Comparison of ENCODE assay signal across 9 cellular contexts in the genomic region with DNA sequence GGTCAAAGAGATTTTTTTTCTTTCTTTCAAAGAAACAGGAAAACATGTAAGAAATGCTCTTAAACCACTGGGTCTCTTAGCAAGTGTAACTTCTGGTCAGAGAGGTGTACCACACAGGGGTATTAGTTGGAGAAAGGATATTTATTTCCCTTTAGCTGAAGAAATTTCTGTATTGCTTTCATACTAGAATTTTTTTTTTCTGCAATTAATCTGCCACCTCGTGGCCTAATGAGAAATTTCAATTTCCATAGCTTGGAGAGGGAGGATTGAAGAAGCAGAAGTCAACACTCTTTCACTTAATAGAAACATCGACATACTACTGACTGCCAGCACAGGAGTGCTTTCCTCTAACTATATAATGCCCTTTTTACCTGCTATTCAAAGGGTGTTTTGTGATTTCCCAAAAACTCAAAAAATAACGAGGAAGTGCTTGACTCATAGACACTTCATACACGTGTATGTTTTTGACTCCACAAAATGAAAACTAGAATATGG.
DNase-seq lines count a peak whose midpoint lies in the region; ATAC-seq, FAIRE-seq and TF ChIP-seq lines count a peak whose summit lies in the region.
"Had no signal": no experiment of that assay in that cellular context is flagged by ENCODE, and none has a peak within 500 bp of the region (broad histone marks: within the 10 kb centered on the region; RNA-seq: fewer than 3 reads in every experiment).

No MANE protein-coding gene starts in this region.

- H3K4me1 Mint-ChIP-seq in activated T-helper 17 cell treated with anti-CD3 and anti-CD28 coated beads, Interleukin-2, amount 50 U/mL, for 72 hours: peaks cover 11% of the 10 kb centered on the region

- no peak overlapping the region for H3K27ac Mint-ChIP-seq in activated T-helper 17 cell treated with anti-CD3 and anti-CD28 coated beads, Interleukin-2, amount 50 U/mL, for 72 hours
- H3K27ac Mint-ChIP-seq: dendritic cell treated with granulocyte-macrophage colony-stimulating factor and Interleukin-4, amounts not matched to agents 40 ng/mL and 50 ng/mL, for 4 days had no signal

- H3K27me3 Mint-ChIP-seq in activated T-helper 17 cell treated with anti-CD3 and anti-CD28 coated beads, Interleukin-2, amount 50 U/mL, for 72 hours: no peaks in the 10 kb centered on the region
- H3K27me3 Mint-ChIP-seq: dendritic cell treated with granulocyte-macrophage colony-stimulating factor and Interleukin-4, amounts not matched to agents 40 ng/mL and 50 ng/mL, for 4 days had no signal

- WGBS in small intestine, 3 donors: 23 to 32% (median 26%) methylated on average over 4 of the region's 4 CpGs

- no peaks in the 10 kb centered on the region for H3K9me3 ChIP-seq in cardiac muscle cell (ENCODE audit: low read depth)
- H3K9me3 ChIP-seq in left ventricle myocardium inferior (replicated peaks): no peaks in the 10 kb centered on the region
- no peaks in the 10 kb centered on the region for H3K9me3 ChIP-seq in small intestine (ENCODE audit: control insufficient read depth, low read depth)

- H3K27me3 ChIP-seq in cardiac muscle cell: no peaks in the 10 kb centered on the region
- H3K27me3 ChIP-seq in left ventricle myocardium inferior (ENCODE audit: low read depth): no peaks in the 10 kb centered on the region
- H3K27me3 ChIP-seq in small intestine (ENCODE audit: control insufficient read depth in 2 of 2, insufficient read depth in 2 of 2, low read length in 2 of 2): no peaks in the 10 kb centered on the region

- intact Hi-C loops in Right ventricle myocardium inferior (cut with DNase I): loop anchor here (1.0 to 10.0 kb wide), 3 partner anchors 178 to 286 kb away; partner anchors contain the start of gene NAMPT
- intact Hi-C loops in left ventricle myocardium inferior (cut with micrococcal nuclease): loop anchor here (2.0 kb wide), 1 partner anchor 286 kb away; no protein-coding TSS in a partner anchor

- no peak for ATAC-seq in Right ventricle myocardium inferior
- ATAC-seq in activated T-helper 17 cell treated with anti-CD3 and anti-CD28 coated beads, Interleukin-2, amount 50 U/mL, for 72 hours (replicated peaks): peak; percentile 34
- ATAC-seq in HG03460 (IDR thresholded peaks at IDR 0.05; ENCODE audit: unreplicated experiment): no peak
- ATAC-seq in GM21619 (IDR thresholded peaks at IDR 0.05; ENCODE audit: unreplicated experiment): no peak

- H3K36me3 ChIP-seq in cardiac muscle cell (no peaks in the 10 kb centered on the region), left ventricle myocardium inferior (no peaks in the 10 kb centered on the region), small intestine (ENCODE audit: control insufficient read depth in 2 of 2, insufficient read depth in 2 of 2, low read length in 2 of 2) (no peaks in the 10 kb centered on the region)

- H3K36me3 Mint-ChIP-seq in activated T-helper 17 cell treated with anti-CD3 and anti-CD28 coated beads, Interleukin-2, amount 50 U/mL, for 72 hours (ENCODE audit: low read depth): no peaks in the 10 kb centered on the region

- no peak for FAIRE-seq in small intestine (lab: Jason Lieb, UNC)

- no peaks in the 10 kb centered on the region for H3K9me3 Mint-ChIP-seq in activated T-helper 17 cell treated with anti-CD3 and anti-CD28 coated beads, Interleukin-2, amount 50 U/mL, for 72 hours
- H3K9me3 Mint-ChIP-seq: dendritic cell treated with granulocyte-macrophage colony-stimulating factor and Interleukin-4, amounts not matched to agents 40 ng/mL and 50 ng/mL, for 4 days had no signal

- H3K4me3 ChIP-seq in cardiac muscle cell: no peak overlapping the region
- no peak overlapping the region for H3K4me3 ChIP-seq in left ventricle myocardium inferior
- H3K4me3 ChIP-seq in small intestine (ENCODE audit: low read depth in 1 of 2, low read length in 2 of 2): no peak overlapping the region

- H3K4me1 ChIP-seq in cardiac muscle cell (ENCODE audit: low read depth) (no peaks in the 10 kb centered on the region), left ventricle myocardium inferior (peaks cover 22% of the 10 kb centered on the region), small intestine (ENCODE audit: control insufficient read depth in 2 of 2, insufficient read depth in 1 of 2, low read depth in 1 of 2, low read length in 1 of 2) (no peaks in the 10 kb centered on the region)

- peak; percentile 49 for TF ChIP-seq CTCF in cardiac muscle cell (IDR thresholded peaks at IDR 0.05; ENCODE audit: low read depth, low read length)
- peak; percentile 74 for TF ChIP-seq CTCF in left ventricle myocardium inferior (IDR thresholded peaks at IDR 0.05; ENCODE audit: borderline replicate concordance)

- peak overlapping the region; percentile 27 for H3K4me3 Mint-ChIP-seq in activated T-helper 17 cell treated with anti-CD3 and anti-CD28 coated beads, Interleukin-2, amount 50 U/mL, for 72 hours
- H3K4me3 Mint-ChIP-seq: dendritic cell treated with granulocyte-macrophage colony-stimulating factor and Interleukin-4, amounts not matched to agents 40 ng/mL and 50 ng/mL, for 4 days had no signal

- H3K27ac ChIP-seq in cardiac muscle cell: no peak overlapping the region
- H3K27ac ChIP-seq in left ventricle myocardium inferior (replicated peaks): no peak overlapping the region
- H3K27ac ChIP-seq in small intestine (ENCODE audit: low read depth in 1 of 2, low read length in 1 of 2): no peak overlapping the region

- DNase-seq in cardiac muscle cell (ENCODE audit: low read depth in 1 of 2, low spot score in 1 of 2) (peak; percentile 33 to 72), Right ventricle myocardium inferior (ENCODE audit: missing footprints) (no peak), NCI-H1105 treated with DMSO at 0.1 percent for 48 hours (lab: John Stamatoyannopoulos, UW) (peak; percentile 38), left ventricle myocardium inferior (no peak), small intestine (peak; percentile 54)

Comparison
In these comparisons a context has a peak if more than half of its experiments do, and no peak if none do; other contexts are left out.
1. DNase-seq: peak in cardiac muscle cell (2 of 2), NCI-H1105 treated with DMSO at 0.1 percent for 48 hours (single experiment) and small intestine (single experiment); none in Right ventricle myocardium inferior (single experiment) and left ventricle myocardium inferior (single experiment).